ENCODE assay signal across 9 cellular contexts in genomic region chr1:38872401-38873026, GRCh38. TPM values are rescaled to one million over a fixed set of nuclear protein-coding genes. Genes with fewer than 3 reads are reported as not detected.
A peak's percentile ranks its signal among the peaks of the same experiment; 100 is the strongest.
DNase-seq lines count a peak whose midpoint lies in the region; ATAC-seq and TF ChIP-seq lines count a peak whose summit lies in the region.
"Had no signal": no experiment of that assay in that cellular context is flagged by ENCODE, and none has a peak within 500 bp of the region (broad histone marks: within the 10 kb centered on the region; RNA-seq: fewer than 3 reads in every experiment).

No MANE protein-coding gene starts in this region.

- 0 out of 2 replicates have a peak, but pooled peaks cover 2% of the 10 kb centered on the region for H4K20me1 ChIP-seq in DOHH2 (ENCODE audit: control insufficient read depth, insufficient read depth, low read depth, low read length)

- H3K79me2 ChIP-seq in DOHH2 (ENCODE audit: control insufficient read depth, low read length) = peaks cover 36% of the 10 kb centered on the region

- H3K4me3 ChIP-seq in DOHH2 (ENCODE audit: low read length) = peak overlapping the region; percentile 94
- peak overlapping the region; percentile 94 for H3K4me3 ChIP-seq in fibroblast of mammary gland (ENCODE audit: control insufficient read depth, low read depth, low read length)

- H3K4me2 ChIP-seq in DOHH2 (ENCODE audit: low read length) = peak overlapping the region; percentile 73

- DNase-seq in KBM-7 (peak; percentile 30), activated T-cell treated with anti-CD3 and anti-CD28 coated beads for 48 hours (ENCODE audit: low read depth) (peak; percentile 22), fibroblast of mammary gland (ENCODE audit: low read depth) (peak; percentile 26), omental fat pad (ENCODE audit: low spot score) (no peak), MV-4-11 (lab: John Stamatoyannopoulos, UW) (no peak), NCI-H146 (lab: John Stamatoyannopoulos, UW) (no peak)

- H3K9me2 ChIP-seq in DOHH2 (replicated peaks; ENCODE audit: control insufficient read depth, low read length) = no peaks in the 10 kb centered on the region

- peaks cover 30% of the 10 kb centered on the region for H3K4me1 ChIP-seq in DOHH2 (ENCODE audit: control insufficient read depth, low read length)

- no peak overlapping the region for H3K27ac ChIP-seq in DOHH2 (ENCODE audit: low read depth, low read length)

- no peaks in the 10 kb centered on the region for H3K9me3 ChIP-seq in DOHH2 (ENCODE audit: control insufficient read depth, insufficient read depth, low read length)

- in situ Hi-C loops in KBM-7 (cut with MboI; ENCODE audit: low pct_unique_long_range_greater_than_20kb, low sequenced_read_pairs) = no loop called here

- TF ChIP-seq CTCF in DOHH2 (IDR thresholded peaks at IDR 0.05; ENCODE audit: low read depth, low read length, poor library complexity, severe bottlenecking) (no peak), fibroblast of mammary gland (conservative IDR thresholded peaks at IDR 0.05; ENCODE audit: control insufficient read depth, insufficient read depth, low read depth, low read length) (no peak), omental fat pad (IDR thresholded peaks at IDR 0.05) (no peak)

- H3F3A ChIP-seq in DOHH2 (ENCODE audit: control insufficient read depth, insufficient read depth) = 0 out of 2 replicates have a peak, but pooled peaks cover 2% of the 10 kb centered on the region

- H3K27me3 ChIP-seq in DOHH2 (ENCODE audit: control insufficient read depth, low read length) = no peaks in the 10 kb centered on the region

- ATAC-seq in GM21576 (IDR thresholded peaks at IDR 0.05; ENCODE audit: unreplicated experiment) = peak; percentile 24
- peak; percentile 4 for ATAC-seq in omental fat pad (ENCODE audit: low FRiP score)

- H3K36me3 ChIP-seq in DOHH2 (ENCODE audit: control insufficient read depth, low read length) = no peaks in the 10 kb centered on the region

RNA-seq across cellular contexts. Expression of gene MYCBP, which starts 0.6 kb away (rescaled TPM):
- total RNA-seq in omental fat pad = 10 to 100 TPM in 2 of 4 donors, 1 to 10 TPM in 2; 5.8 to 17.0 (median 9.3) TPM

RNA-seq across cellular contexts. Expression of gene GJA9, which starts 8.9 kb away (rescaled TPM):
- total RNA-seq in omental fat pad = not detected
- total RNA-seq: T-helper 1 cell treated with Interleukin-12 subunit alpha and Interleukin-12 subunit beta and Interleukin-4 antibody, amounts not matched to agents 30 ng/mL and 1 ng/mL, for 36 hours had no signal

RNA-seq across cellular contexts. Expression of gene RRAGC, which starts 12.9 kb away (rescaled TPM):
- total RNA-seq in omental fat pad = 10 to 100 TPM; 29.6 to 57.7 (median 39.4) TPM

Comparison
In these comparisons a context has a peak if more than half of its experiments do, and no peak if none do; other contexts are left out.
1. DNase-seq: peak in KBM-7 (single experiment), activated T-cell treated with anti-CD3 and anti-CD28 coated beads for 48 hours (single experiment) and fibroblast of mammary gland (single experiment); none in omental fat pad (single experiment), MV-4-11 (single experiment) and NCI-H146 (single experiment).